8 cellular contexts compared by ENCODE assay signal in the genomic region with DNA sequence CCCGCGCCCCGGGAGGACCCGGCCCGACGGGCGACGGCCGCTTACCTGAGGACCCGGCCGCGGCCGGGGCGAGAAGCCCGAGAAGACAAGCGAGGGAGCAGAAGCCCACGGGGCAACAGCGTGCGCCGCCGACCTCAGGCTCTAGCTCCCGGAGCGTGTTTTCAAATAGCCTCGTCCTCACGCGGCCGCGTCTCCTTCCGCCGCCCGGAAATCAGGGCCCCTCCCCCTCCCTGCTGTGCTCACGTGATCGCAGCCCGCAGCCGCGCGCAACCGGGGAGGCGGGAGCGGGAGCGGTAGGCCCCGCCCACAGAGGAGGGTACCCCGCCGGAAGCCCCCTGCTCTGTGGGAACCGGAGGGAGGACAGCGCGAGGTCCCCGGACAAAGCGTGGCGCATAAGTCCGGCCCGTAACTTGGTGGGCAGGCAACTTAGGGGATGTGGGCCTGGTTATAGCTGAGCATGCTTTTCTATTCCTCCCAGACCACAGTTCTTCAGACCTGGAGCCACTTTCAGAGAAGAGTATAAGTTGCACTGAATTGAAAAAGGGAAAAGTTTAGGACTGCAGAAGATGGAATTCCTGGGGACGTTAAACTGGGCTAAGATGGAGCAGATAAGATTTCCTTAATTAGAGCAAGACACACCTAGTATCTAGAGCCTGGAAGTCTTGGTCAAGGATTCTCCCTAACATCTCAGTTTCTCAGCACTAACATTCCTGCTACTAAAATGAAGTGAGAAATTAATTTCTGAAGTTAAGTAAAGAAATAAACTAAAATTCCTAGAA. TPM values are rescaled to one million over a fixed set of nuclear protein-coding genes. Genes with fewer than 3 reads are reported as not detected.
DNase-seq lines count a peak whose midpoint lies in the region; ATAC-seq and TF ChIP-seq lines count a peak whose summit lies in the region.

A gene (minus strand): TSS at position 216 of the 779 bp plus-strand sequence. CDS start 3,579 bp downstream, outside the sequence.

- POLR2A ChIA-PET in BJ (lab: Charles Lee) = no interaction called here
- POLR2A ChIA-PET in activated CD4-positive, alpha-beta T cell treated with anti-CD3 and anti-CD28 coated beads, Interleukin-2, amount 10 ng/mL, durations not matched to agents 7 days and 5 days (lab: Charles Lee) = interaction anchor here (0.6 kb wide), 1 partner anchor 8 kb away, joined by 3 read pairs; no protein-coding TSS in a partner anchor

- H3K27ac Mint-ChIP-seq in activated CD4-positive, alpha-beta T cell treated with anti-CD3 and anti-CD28 coated beads, Interleukin-2, amount 10 ng/mL, durations not matched to agents 7 days and 5 days = peak within 1 kb of the TSS; percentile 92
- peak within 1 kb of the TSS; percentile 92 for H3K27ac Mint-ChIP-seq in dendritic cell treated with granulocyte-macrophage colony-stimulating factor and Interleukin-4, amounts not matched to agents 40 ng/mL and 50 ng/mL, for 4 days

- DNase-seq in BJ (ENCODE audit: low read depth) (peak; percentile 22), GM19240 (ENCODE audit: insufficient read length, low spot score) (peak; percentile 67), NCI-H526 treated with DMSO at 0.1 percent for 48 hours (lab: John Stamatoyannopoulos, UW) (peak; percentile 69), left lobe of liver (ENCODE audit: low spot score) (peak; percentile 90)
- DNase-seq in activated CD4-positive, alpha-beta T cell treated with anti-CD3 and anti-CD28 coated beads, Interleukin-2, amount 10 ng/mL, durations not matched to agents 7 days and 5 days = peak; percentile 88
- peak; percentile 90 to 91 for DNase-seq in stimulated activated CD4-positive, alpha-beta T cell treated with anti-CD3 and anti-CD28 coated beads, Interleukin-2, amount 100 ng/mL, for 24 hours

- CTCF ChIA-PET in BJ (lab: Yijun Ruan, JAX) = interaction anchor here (1.2 to 1.9 kb wide), 5 partner anchors 9 to 113 kb away, joined by 3 to 6 read pairs (median 4); no protein-coding TSS in a partner anchor
- CTCF ChIA-PET in activated CD4-positive, alpha-beta T cell treated with anti-CD3 and anti-CD28 coated beads, Interleukin-2, amount 10 ng/mL, durations not matched to agents 7 days and 5 days (lab: Charles Lee) = interaction anchor here (0.7 to 1.3 kb wide), 3 partner anchors 12 to 52 kb away, joined by 3 read pairs; no protein-coding TSS in a partner anchor

- TF ChIP-seq CTCF in BJ (IDR thresholded peaks at IDR 0.05; ENCODE audit: insufficient read depth, low read depth, low read length) = no peak

- peaks cover 14% of the 10 kb centered on the region for H3K36me3 Mint-ChIP-seq in activated CD4-positive, alpha-beta T cell treated with anti-CD3 and anti-CD28 coated beads, Interleukin-2, amount 10 ng/mL, durations not matched to agents 7 days and 5 days (ENCODE audit: low read depth)
- peaks cover 16% of the 10 kb centered on the region for H3K36me3 Mint-ChIP-seq in dendritic cell treated with granulocyte-macrophage colony-stimulating factor and Interleukin-4, amounts not matched to agents 40 ng/mL and 50 ng/mL, for 4 days (ENCODE audit: low read depth)

- H3K4me3 ChIP-seq in BJ (ENCODE audit: low read depth, low read length) = peak within 1 kb of the TSS; percentile 94

- peak within 1 kb of the TSS; percentile 89 for H3K4me3 Mint-ChIP-seq in activated CD4-positive, alpha-beta T cell treated with anti-CD3 and anti-CD28 coated beads, Interleukin-2, amount 10 ng/mL, durations not matched to agents 7 days and 5 days
- peak within 1 kb of the TSS; percentile 95 for H3K4me3 Mint-ChIP-seq in dendritic cell treated with granulocyte-macrophage colony-stimulating factor and Interleukin-4, amounts not matched to agents 40 ng/mL and 50 ng/mL, for 4 days

- no peaks in the 10 kb centered on the region for H3K27me3 Mint-ChIP-seq in activated CD4-positive, alpha-beta T cell treated with anti-CD3 and anti-CD28 coated beads, Interleukin-2, amount 10 ng/mL, durations not matched to agents 7 days and 5 days
- no peaks in the 10 kb centered on the region for H3K27me3 Mint-ChIP-seq in dendritic cell treated with granulocyte-macrophage colony-stimulating factor and Interleukin-4, amounts not matched to agents 40 ng/mL and 50 ng/mL, for 4 days

- intact Hi-C loops in dendritic cell treated with granulocyte-macrophage colony-stimulating factor and Interleukin-4, amounts not matched to agents 40 ng/mL and 50 ng/mL, for 4 days (cut with micrococcal nuclease) = loop anchor here (1.0 to 10.0 kb wide), 4 partner anchors 58 to 258 kb away; a partner anchor contains a TSS

- no peaks in the 10 kb centered on the region; the same call in 1 of the 2 replicates for H3K36me3 ChIP-seq in BJ (ENCODE audit: control insufficient read depth, insufficient read depth, low read length)

- peaks cover 12% of the 10 kb centered on the region for H3K9me3 Mint-ChIP-seq in activated CD4-positive, alpha-beta T cell treated with anti-CD3 and anti-CD28 coated beads, Interleukin-2, amount 10 ng/mL, durations not matched to agents 7 days and 5 days
- H3K9me3 Mint-ChIP-seq in dendritic cell treated with granulocyte-macrophage colony-stimulating factor and Interleukin-4, amounts not matched to agents 40 ng/mL and 50 ng/mL, for 4 days = no peaks in the 10 kb centered on the region

- H3K4me1 Mint-ChIP-seq in activated CD4-positive, alpha-beta T cell treated with anti-CD3 and anti-CD28 coated beads, Interleukin-2, amount 10 ng/mL, durations not matched to agents 7 days and 5 days = peaks cover 46% of the 10 kb centered on the region
- peaks cover 35% of the 10 kb centered on the region for H3K4me1 Mint-ChIP-seq in dendritic cell treated with granulocyte-macrophage colony-stimulating factor and Interleukin-4, amounts not matched to agents 40 ng/mL and 50 ng/mL, for 4 days (ENCODE audit: low read depth)

- no peaks in the 10 kb centered on the region for H3K27me3 ChIP-seq in BJ (ENCODE audit: control insufficient read depth, insufficient read depth, low read length)

- ATAC-seq in HG03460 (IDR thresholded peaks at IDR 0.05; ENCODE audit: unreplicated experiment) (peak; percentile 76), left lobe of liver (peak; percentile 98)

RNA-seq across cellular contexts. Expression of the gene that starts here (rescaled TPM):
- 12.8 and 23.6 TPM in 2 replicates for polyA plus RNA-seq in BJ (2011; rRNA removed)
- 11.6 and 13.2 TPM in 2 replicates for polyA minus RNA-seq in BJ (2011; rRNA and poly(A)+ RNA removed)
- 10 to 100 TPM; 18.5 to 20.1 TPM for total RNA-seq in activated CD4-positive, alpha-beta T cell treated with anti-CD3 and anti-CD28 coated beads, Interleukin-2, amount 10 ng/mL, durations not matched to agents 7 days and 5 days
- total RNA-seq in left lobe of liver = 2.3 TPM

Comparison
In these comparisons a context has a peak if more than half of its experiments do, and no peak if none do; other contexts are left out.
1. Peak in every context shown above with its lines: DNase-seq, ATAC-seq and H3K4me3 ChIP-seq.
2. DNase-seq: peak in every context shown above with its lines; median percentile 90 in stimulated activated CD4-positive, alpha-beta T cell treated with anti-CD3 and anti-CD28 coated beads, Interleukin-2, amount 100 ng/mL, for 24 hours; 90 in left lobe of liver; 88 in activated CD4-positive, alpha-beta T cell treated with anti-CD3 and anti-CD28 coated beads, Interleukin-2, amount 10 ng/mL, durations not matched to agents 7 days and 5 days; 69 in NCI-H526 treated with DMSO at 0.1 percent for 48 hours; 67 in GM19240; 22 in BJ.